1 cellular context compared by ENCODE assay signal in the genomic region with DNA sequence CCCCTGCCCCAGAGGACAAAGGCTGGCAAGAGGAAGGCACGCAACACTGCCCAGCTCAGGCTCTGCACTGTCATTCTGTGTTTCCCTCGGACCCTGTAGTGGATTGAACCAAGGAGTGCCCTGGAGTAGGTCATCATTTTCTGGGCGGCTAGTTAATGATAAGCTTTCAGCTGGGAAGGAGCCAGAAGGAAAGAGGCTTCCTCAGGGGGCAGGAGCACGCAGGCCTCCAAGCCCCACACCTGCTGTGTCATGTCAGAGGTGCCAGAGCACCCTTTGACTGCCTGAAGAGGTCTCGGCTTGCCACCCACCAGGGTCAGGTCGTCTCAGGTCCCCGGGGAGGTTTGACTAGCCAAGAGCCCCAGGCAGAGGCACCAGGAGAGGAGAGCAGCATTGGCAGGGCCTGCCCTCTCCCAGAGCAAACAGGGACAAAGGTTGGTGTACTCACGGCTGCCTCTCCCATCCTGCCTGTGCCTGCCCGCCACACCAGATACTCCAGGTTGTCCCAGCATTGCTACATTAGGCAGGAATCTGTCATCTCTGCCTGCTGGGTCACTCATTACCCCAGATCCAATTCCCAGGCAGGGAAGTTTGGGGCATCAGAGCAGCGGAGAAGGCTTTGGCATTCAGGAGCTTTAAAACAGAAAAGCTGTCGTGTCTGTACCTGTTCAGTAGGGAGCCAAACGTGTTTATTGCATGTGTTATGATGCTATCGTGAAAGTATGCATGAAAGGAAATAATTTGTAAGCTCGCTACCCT.
TF ChIP-seq lines count a peak whose summit lies in the region.

No MANE protein-coding gene starts in this region.

TF ChIP-seq in HepG2, 621 proteins besides CTCF, POLR2A, EP300 and RAD21 (continued from another document and continues in another):
- TF ChIP-seq, protein P1, sequence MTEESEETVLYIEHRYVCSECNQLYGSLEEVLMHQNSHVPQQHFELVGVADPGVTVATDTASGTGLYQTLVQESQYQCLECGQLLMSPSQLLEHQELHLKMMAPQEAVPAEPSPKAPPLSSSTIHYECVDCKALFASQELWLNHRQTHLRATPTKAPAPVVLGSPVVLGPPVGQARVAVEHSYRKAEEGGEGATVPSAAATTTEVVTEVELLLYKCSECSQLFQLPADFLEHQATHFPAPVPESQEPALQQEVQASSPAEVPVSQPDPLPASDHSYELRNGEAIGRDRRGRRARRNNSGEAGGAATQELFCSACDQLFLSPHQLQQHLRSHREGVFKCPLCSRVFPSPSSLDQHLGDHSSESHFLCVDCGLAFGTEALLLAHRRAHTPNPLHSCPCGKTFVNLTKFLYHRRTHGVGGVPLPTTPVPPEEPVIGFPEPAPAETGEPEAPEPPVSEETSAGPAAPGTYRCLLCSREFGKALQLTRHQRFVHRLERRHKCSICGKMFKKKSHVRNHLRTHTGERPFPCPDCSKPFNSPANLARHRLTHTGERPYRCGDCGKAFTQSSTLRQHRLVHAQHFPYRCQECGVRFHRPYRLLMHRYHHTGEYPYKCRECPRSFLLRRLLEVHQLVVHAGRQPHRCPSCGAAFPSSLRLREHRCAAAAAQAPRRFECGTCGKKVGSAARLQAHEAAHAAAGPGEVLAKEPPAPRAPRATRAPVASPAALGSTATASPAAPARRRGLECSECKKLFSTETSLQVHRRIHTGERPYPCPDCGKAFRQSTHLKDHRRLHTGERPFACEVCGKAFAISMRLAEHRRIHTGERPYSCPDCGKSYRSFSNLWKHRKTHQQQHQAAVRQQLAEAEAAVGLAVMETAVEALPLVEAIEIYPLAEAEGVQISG (CRISPR knock-in tag; IDR thresholded peaks at IDR 0.05) = peak; percentile 64
- TF ChIP-seq ZNF235 (CRISPR knock-in tag; IDR thresholded peaks at IDR 0.05; ENCODE audit: borderline replicate concordance) (no peak), ZNF331 (CRISPR knock-in tag; IDR thresholded peaks at IDR 0.05) (no peak), ZBTB38 (CRISPR knock-in tag; IDR thresholded peaks at IDR 0.05) (peak; percentile 83), SKI (IDR thresholded peaks at IDR 0.05; ENCODE audit: partially characterized antibody) (peak; percentile 19), ZNF737 (CRISPR knock-in tag; IDR thresholded peaks at IDR 0.05; ENCODE audit: borderline replicate concordance) (no peak), ZNF761 (CRISPR knock-in tag; conservative IDR thresholded peaks at IDR 0.05) (peak; percentile 43; the same call in 1 of the 2 replicates), BHLHE40 (IDR thresholded peaks at IDR 0.05; ENCODE audit: low read length) (peak; percentile 21; the same call in 1 of the 2 replicates), U2AF1 (optimal IDR thresholded peaks at IDR 0.05; ENCODE audit: low read depth, low read length) (no peak), RFX1 (IDR thresholded peaks at IDR 0.05) (no peak), ZNF556 (CRISPR knock-in tag; IDR thresholded peaks at IDR 0.05; ENCODE audit: borderline replicate concordance) (no peak), YEATS4 (CRISPR knock-in tag; IDR thresholded peaks at IDR 0.05; ENCODE audit: borderline replicate concordance) (peak; percentile 73; the same call in 1 of the 2 replicates), ARID2 (CRISPR knock-in tag; IDR thresholded peaks at IDR 0.05; ENCODE audit: borderline replicate concordance) (no peak), ELF4 (CRISPR knock-in tag; IDR thresholded peaks at IDR 0.05; ENCODE audit: borderline replicate concordance) (no peak), SAFB2 (CRISPR knock-in tag; IDR thresholded peaks at IDR 0.05; ENCODE audit: borderline replicate concordance, low read depth) (no peak), ZFYVE20 (CRISPR knock-in tag; IDR thresholded peaks at IDR 0.05; ENCODE audit: borderline replicate concordance, low read depth) (no peak), MAF1 (CRISPR knock-in tag; IDR thresholded peaks at IDR 0.05; ENCODE audit: borderline replicate concordance) (no peak), ZNF781 (CRISPR knock-in tag; IDR thresholded peaks at IDR 0.05; ENCODE audit: borderline replicate concordance, not compliant biosample characterization) (peak; percentile 28), JUN (CRISPR knock-in tag; IDR thresholded peaks at IDR 0.05) (no peak), RFX3 (CRISPR knock-in tag; IDR thresholded peaks at IDR 0.05) (no peak), MTA1 (CRISPR knock-in tag; IDR thresholded peaks at IDR 0.05; ENCODE audit: borderline replicate concordance) (peak; percentile 94; the same call in 1 of the 2 replicates), FLYWCH1 (CRISPR knock-in tag; IDR thresholded peaks at IDR 0.05) (no peak), BCL6 (CRISPR knock-in tag; IDR thresholded peaks at IDR 0.05) (peak; percentile 54; the same call in 1 of the 2 replicates), ZNF460 (CRISPR knock-in tag; IDR thresholded peaks at IDR 0.05; ENCODE audit: borderline replicate concordance) (no peak; the same call in 1 of the 2 replicates), ZSCAN20 (CRISPR knock-in tag; IDR thresholded peaks at IDR 0.05; ENCODE audit: borderline replicate concordance) (no peak), NCOA5 (CRISPR knock-in tag; IDR thresholded peaks at IDR 0.05) (no peak), ZNF7 (CRISPR knock-in tag; IDR thresholded peaks at IDR 0.05) (no peak), ZNF160 (CRISPR knock-in tag; IDR thresholded peaks at IDR 0.05) (peak; percentile 28; the same call in 1 of the 2 replicates), MTF1 (CRISPR knock-in tag; IDR thresholded peaks at IDR 0.05) (no peak), ZFP1 (CRISPR knock-in tag; IDR thresholded peaks at IDR 0.05) (peak; percentile 43; the same call in 1 of the 2 replicates), RXRA (CRISPR knock-in tag; IDR thresholded peaks at IDR 0.05) (peak; percentile 88), KLF6 (CRISPR knock-in tag; IDR thresholded peaks at IDR 0.05) (no peak), HOXA7 (CRISPR knock-in tag; IDR thresholded peaks at IDR 0.05) (no peak), FIP1L1 (IDR thresholded peaks at IDR 0.05; ENCODE audit: borderline replicate concordance, insufficient read depth, low read depth, low read length) (no peak), ZNF446 (CRISPR knock-in tag; IDR thresholded peaks at IDR 0.05) (no peak), SMAD3 (CRISPR knock-in tag; IDR thresholded peaks at IDR 0.05) (peak; percentile 52; the same call in 1 of the 2 replicates), ZNF20 (CRISPR knock-in tag; IDR thresholded peaks at IDR 0.05) (no peak), ZNF33A (CRISPR knock-in tag; IDR thresholded peaks at IDR 0.05; ENCODE audit: borderline replicate concordance) (no peak), ZNF790 (CRISPR knock-in tag; IDR thresholded peaks at IDR 0.05; ENCODE audit: borderline replicate concordance) (no peak), CCAR2 (optimal IDR thresholded peaks at IDR 0.05; ENCODE audit: low read depth, low read length) (no peak)
- TF ChIP-seq, protein P2, sequence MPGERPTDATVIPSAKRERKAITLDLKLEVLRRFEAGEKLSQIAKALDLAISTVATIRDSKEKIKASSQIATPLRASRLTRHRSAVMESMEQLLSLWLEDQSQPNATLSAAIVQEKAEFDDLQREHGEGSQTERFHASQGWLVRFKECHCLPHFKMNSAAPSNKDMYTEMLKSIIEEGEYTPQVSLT (CRISPR knock-in tag; IDR thresholded peaks at IDR 0.05; ENCODE audit: borderline replicate concordance, low read depth) = no peak
- TF ChIP-seq, protein P3, sequence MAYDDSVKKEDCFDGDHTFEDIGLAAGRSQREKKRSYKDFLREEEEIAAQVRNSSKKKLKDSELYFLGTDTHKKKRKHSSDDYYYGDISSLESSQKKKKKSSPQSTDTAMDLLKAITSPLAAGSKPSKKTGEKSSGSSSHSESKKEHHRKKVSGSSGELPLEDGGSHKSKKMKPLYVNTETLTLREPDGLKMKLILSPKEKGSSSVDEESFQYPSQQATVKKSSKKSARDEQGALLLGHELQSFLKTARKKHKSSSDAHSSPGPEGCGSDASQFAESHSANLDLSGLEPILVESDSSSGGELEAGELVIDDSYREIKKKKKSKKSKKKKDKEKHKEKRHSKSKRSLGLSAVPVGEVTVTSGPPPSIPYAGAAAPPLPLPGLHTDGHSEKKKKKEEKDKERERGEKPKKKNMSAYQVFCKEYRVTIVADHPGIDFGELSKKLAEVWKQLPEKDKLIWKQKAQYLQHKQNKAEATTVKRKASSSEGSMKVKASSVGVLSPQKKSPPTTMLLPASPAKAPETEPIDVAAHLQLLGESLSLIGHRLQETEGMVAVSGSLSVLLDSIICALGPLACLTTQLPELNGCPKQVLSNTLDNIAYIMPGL (CRISPR knock-in tag; IDR thresholded peaks at IDR 0.05; ENCODE audit: borderline replicate concordance in 1 of 2, low read depth in 1 of 2) = peak; percentile 27 to 51; a peak in 1 of 4 replicates
- TF ChIP-seq, protein P4, sequence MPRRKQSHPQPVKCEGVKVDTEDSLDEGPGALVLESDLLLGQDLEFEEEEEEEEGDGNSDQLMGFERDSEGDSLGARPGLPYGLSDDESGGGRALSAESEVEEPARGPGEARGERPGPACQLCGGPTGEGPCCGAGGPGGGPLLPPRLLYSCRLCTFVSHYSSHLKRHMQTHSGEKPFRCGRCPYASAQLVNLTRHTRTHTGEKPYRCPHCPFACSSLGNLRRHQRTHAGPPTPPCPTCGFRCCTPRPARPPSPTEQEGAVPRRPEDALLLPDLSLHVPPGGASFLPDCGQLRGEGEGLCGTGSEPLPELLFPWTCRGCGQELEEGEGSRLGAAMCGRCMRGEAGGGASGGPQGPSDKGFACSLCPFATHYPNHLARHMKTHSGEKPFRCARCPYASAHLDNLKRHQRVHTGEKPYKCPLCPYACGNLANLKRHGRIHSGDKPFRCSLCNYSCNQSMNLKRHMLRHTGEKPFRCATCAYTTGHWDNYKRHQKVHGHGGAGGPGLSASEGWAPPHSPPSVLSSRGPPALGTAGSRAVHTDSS (CRISPR knock-in tag; conservative IDR thresholded peaks at IDR 0.05) = no peak
- TF ChIP-seq, protein P5, sequence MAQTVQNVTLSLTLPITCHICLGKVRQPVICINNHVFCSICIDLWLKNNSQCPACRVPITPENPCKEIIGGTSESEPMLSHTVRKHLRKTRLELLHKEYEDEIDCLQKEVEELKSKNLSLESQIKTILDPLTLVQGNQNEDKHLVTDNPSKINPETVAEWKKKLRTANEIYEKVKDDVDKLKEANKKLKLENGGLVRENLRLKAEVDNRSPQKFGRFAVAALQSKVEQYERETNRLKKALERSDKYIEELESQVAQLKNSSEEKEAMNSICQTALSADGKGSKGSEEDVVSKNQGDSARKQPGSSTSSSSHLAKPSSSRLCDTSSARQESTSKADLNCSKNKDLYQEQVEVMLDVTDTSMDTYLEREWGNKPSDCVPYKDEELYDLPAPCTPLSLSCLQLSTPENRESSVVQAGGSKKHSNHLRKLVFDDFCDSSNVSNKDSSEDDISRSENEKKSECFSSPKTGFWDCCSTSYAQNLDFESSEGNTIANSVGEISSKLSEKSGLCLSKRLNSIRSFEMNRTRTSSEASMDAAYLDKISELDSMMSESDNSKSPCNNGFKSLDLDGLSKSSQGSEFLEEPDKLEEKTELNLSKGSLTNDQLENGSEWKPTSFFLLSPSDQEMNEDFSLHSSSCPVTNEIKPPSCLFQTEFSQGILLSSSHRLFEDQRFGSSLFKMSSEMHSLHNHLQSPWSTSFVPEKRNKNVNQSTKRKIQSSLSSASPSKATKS (CRISPR knock-in tag; IDR thresholded peaks at IDR 0.05) = no peak
- TF ChIP-seq, protein P6, sequence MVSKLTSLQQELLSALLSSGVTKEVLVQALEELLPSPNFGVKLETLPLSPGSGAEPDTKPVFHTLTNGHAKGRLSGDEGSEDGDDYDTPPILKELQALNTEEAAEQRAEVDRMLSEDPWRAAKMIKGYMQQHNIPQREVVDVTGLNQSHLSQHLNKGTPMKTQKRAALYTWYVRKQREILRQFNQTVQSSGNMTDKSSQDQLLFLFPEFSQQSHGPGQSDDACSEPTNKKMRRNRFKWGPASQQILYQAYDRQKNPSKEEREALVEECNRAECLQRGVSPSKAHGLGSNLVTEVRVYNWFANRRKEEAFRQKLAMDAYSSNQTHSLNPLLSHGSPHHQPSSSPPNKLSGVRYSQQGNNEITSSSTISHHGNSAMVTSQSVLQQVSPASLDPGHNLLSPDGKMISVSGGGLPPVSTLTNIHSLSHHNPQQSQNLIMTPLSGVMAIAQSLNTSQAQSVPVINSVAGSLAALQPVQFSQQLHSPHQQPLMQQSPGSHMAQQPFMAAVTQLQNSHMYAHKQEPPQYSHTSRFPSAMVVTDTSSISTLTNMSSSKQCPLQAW (CRISPR knock-in tag; IDR thresholded peaks at IDR 0.05) = peak; percentile 98
- TF ChIP-seq, protein P7, sequence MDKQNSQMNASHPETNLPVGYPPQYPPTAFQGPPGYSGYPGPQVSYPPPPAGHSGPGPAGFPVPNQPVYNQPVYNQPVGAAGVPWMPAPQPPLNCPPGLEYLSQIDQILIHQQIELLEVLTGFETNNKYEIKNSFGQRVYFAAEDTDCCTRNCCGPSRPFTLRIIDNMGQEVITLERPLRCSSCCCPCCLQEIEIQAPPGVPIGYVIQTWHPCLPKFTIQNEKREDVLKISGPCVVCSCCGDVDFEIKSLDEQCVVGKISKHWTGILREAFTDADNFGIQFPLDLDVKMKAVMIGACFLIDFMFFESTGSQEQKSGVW (CRISPR knock-in tag; IDR thresholded peaks at IDR 0.05; ENCODE audit: borderline replicate concordance) = no peak
- TF ChIP-seq, protein P8, sequence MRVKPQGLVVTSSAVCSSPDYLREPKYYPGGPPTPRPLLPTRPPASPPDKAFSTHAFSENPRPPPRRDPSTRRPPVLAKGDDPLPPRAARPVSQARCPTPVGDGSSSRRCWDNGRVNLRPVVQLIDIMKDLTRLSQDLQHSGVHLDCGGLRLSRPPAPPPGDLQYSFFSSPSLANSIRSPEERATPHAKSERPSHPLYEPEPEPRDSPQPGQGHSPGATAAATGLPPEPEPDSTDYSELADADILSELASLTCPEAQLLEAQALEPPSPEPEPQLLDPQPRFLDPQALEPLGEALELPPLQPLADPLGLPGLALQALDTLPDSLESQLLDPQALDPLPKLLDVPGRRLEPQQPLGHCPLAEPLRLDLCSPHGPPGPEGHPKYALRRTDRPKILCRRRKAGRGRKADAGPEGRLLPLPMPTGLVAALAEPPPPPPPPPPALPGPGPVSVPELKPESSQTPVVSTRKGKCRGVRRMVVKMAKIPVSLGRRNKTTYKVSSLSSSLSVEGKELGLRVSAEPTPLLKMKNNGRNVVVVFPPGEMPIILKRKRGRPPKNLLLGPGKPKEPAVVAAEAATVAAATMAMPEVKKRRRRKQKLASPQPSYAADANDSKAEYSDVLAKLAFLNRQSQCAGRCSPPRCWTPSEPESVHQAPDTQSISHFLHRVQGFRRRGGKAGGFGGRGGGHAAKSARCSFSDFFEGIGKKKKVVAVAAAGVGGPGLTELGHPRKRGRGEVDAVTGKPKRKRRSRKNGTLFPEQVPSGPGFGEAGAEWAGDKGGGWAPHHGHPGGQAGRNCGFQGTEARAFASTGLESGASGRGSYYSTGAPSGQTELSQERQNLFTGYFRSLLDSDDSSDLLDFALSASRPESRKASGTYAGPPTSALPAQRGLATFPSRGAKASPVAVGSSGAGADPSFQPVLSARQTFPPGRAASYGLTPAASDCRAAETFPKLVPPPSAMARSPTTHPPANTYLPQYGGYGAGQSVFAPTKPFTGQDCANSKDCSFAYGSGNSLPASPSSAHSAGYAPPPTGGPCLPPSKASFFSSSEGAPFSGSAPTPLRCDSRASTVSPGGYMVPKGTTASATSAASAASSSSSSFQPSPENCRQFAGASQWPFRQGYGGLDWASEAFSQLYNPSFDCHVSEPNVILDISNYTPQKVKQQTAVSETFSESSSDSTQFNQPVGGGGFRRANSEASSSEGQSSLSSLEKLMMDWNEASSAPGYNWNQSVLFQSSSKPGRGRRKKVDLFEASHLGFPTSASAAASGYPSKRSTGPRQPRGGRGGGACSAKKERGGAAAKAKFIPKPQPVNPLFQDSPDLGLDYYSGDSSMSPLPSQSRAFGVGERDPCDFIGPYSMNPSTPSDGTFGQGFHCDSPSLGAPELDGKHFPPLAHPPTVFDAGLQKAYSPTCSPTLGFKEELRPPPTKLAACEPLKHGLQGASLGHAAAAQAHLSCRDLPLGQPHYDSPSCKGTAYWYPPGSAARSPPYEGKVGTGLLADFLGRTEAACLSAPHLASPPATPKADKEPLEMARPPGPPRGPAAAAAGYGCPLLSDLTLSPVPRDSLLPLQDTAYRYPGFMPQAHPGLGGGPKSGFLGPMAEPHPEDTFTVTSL (CRISPR knock-in tag; IDR thresholded peaks at IDR 0.05; ENCODE audit: borderline replicate concordance) = 0 out of 2 replicates have a peak, but pooled peaks have one; percentile 55
